In genomic region chr10:30433286-30433778, GRCh38 we compare ENCODE assay signal across 8 cellular contexts. TPM values are rescaled to one million over a fixed set of nuclear protein-coding genes. Genes with fewer than 3 reads are reported as not detected.
DNase-seq lines count a peak whose midpoint lies in the region; ATAC-seq, FAIRE-seq and TF ChIP-seq lines count a peak whose summit lies in the region.

No MANE protein-coding gene starts in this region.

- no peak for TF ChIP-seq POLR2A in stomach (IDR thresholded peaks at IDR 0.05)
- TF ChIP-seq POLR2A in H54 (IDR thresholded peaks at IDR 0.05; ENCODE audit: low read depth, low read length): no peak

- peak overlapping the region; percentile 91 for H3K18ac ChIP-seq in mesendoderm (ENCODE audit: low read length)

- FAIRE-seq in H54 (lab: Jason Lieb, UNC): no peak

- H3K36me3 ChIP-seq in CD8-positive, alpha-beta memory T cell (ENCODE audit: insufficient read depth, low read length): no peaks in the 10 kb centered on the region
- H3K36me3 ChIP-seq in mesendoderm (ENCODE audit: control insufficient read depth, insufficient read depth, low read length): no peaks in the 10 kb centered on the region
- peaks cover 0 to 7% (median 0%) of the 10 kb centered on the region in 4 donors for H3K36me3 ChIP-seq in stomach

- H2BK15ac ChIP-seq in mesendoderm (replicated peaks; ENCODE audit: low read depth): peak overlapping the region; percentile 4

- H3K27ac Mint-ChIP-seq in CD8-positive, alpha-beta memory T cell: peak overlapping the region; percentile 80 to 99 (median 92)
- peak overlapping the region; percentile 94 for H3K27ac Mint-ChIP-seq in activated B cell treated with CpG ODN at 0.5 μM for 24 hours
- H3K27ac Mint-ChIP-seq in effector memory CD8-positive, alpha-beta T cell: peak overlapping the region; percentile 90 to 95

- H3K79me1 ChIP-seq in mesendoderm (ENCODE audit: low read length): peaks cover 4% of the 10 kb centered on the region

- CTCF ChIA-PET in CD8-positive, alpha-beta memory T cell (lab: Charles Lee): interaction anchor here (1.1 to 9.8 kb wide), 5 partner anchors 16 to 598 kb away, joined by 3 to 81 read pairs (median 4); partner anchors contain the start of gene ZNF438
- CTCF ChIA-PET in activated B cell treated with CpG ODN at 0.5 μM for 24 hours (lab: Charles Lee): interaction anchor here (1.3 to 3.3 kb wide), 5 partner anchors 13 to 158 kb away, joined by 3 to 22 read pairs (median 4); no protein-coding TSS in a partner anchor

- ATAC-seq in GM19455 (IDR thresholded peaks at IDR 0.05; ENCODE audit: unreplicated experiment) (peak; percentile 28), activated B cell treated with CpG ODN at 0.5 μM for 24 hours (ENCODE audit: low read depth) (peak; percentile 11)
- peak; percentile 4 for ATAC-seq in effector memory CD8-positive, alpha-beta T cell (replicated peaks)

- POLR2A ChIA-PET in CD8-positive, alpha-beta memory T cell (lab: Charles Lee): interaction anchor here (0.6 to 2.8 kb wide), 7 partner anchors 10 to 96 kb away, joined by 3 to 22 read pairs (median 4); no protein-coding TSS in a partner anchor
- POLR2A ChIA-PET in activated B cell treated with CpG ODN at 0.5 μM for 24 hours (lab: Charles Lee): interaction anchor here (0.6 to 8.9 kb wide), 27 partner anchors 10 to 650 kb away, joined by 3 to 427 read pairs (median 5); partner anchors contain the start of gene MTPAP

- peak in 4 of 5 donors; percentile 16 to 66 (median 36) for DNase-seq in CD8-positive, alpha-beta memory T cell
- DNase-seq in HuH-7 (ENCODE audit: low spot score) (peak; percentile 58), activated B cell treated with CpG ODN at 0.5 μM for 24 hours (no peak), mesendoderm (peak; percentile 91), stomach (peak; percentile 80), H54 (ENCODE audit: insufficient read length, low spot score) (no peak)
- peak; percentile 25 to 38 (median 28) for DNase-seq in effector memory CD8-positive, alpha-beta T cell

- TF ChIP-seq CTCF in activated B cell treated with CpG ODN at 0.5 μM for 24 hours (IDR thresholded peaks at IDR 0.05) (no peak), stomach (IDR thresholded peaks at IDR 0.05) (no peak)

- peak overlapping the region; percentile 63 for H2BK120ac ChIP-seq in mesendoderm (ENCODE audit: low read depth, low read length)

- peaks cover 0 to 23% (median 2%) of the 10 kb centered on the region in 3 donors for H3K36me3 Mint-ChIP-seq in CD8-positive, alpha-beta memory T cell
- peaks cover 46% of the 10 kb centered on the region for H3K36me3 Mint-ChIP-seq in activated B cell treated with CpG ODN at 0.5 μM for 24 hours (ENCODE audit: low read depth)
- H3K36me3 Mint-ChIP-seq in effector memory CD8-positive, alpha-beta T cell (ENCODE audit: insufficient read depth): peaks cover 59% of the 10 kb centered on the region

- H3K79me2 ChIP-seq in mesendoderm (ENCODE audit: control insufficient read depth, insufficient read depth, low read length): peaks cover 5% of the 10 kb centered on the region

- intact Hi-C loops in activated B cell treated with CpG ODN at 0.5 μM for 24 hours (cut with micrococcal nuclease): loop anchor here (1.0 to 5.0 kb wide), 3 partner anchors 13 to 1944 kb away; no protein-coding TSS in a partner anchor
- intact Hi-C loops in stomach (cut with DNase I; ENCODE audit: low total_unique reads): no loop called here

- peak overlapping the region; percentile 81 for H3K9ac ChIP-seq in mesendoderm (ENCODE audit: low read length)

- H4K5ac ChIP-seq in mesendoderm (ENCODE audit: low read length): no peak overlapping the region

- peaks cover 36% of the 10 kb centered on the region for H3K4me1 ChIP-seq in CD8-positive, alpha-beta memory T cell (ENCODE audit: insufficient read depth, low read length)
- H3K4me1 ChIP-seq in mesendoderm (ENCODE audit: control insufficient read depth, low read depth, low read length) (peaks cover 3% of the 10 kb centered on the region), stomach (peaks cover 38 to 58% (median 46%) of the 10 kb centered on the region in 4 donors)

- WGBS in mesendoderm (ENCODE audit: extremely low coverage, insufficient coverage, low lambda C conversion rate): no CpG with 5 or more reads among the region's 38 CpGs
- 0 to 1% (median 0%) methylated on average over 14 to 38 of the region's 38 CpGs for WGBS in stomach, 5 donors

- H3K4me3 Mint-ChIP-seq in CD8-positive, alpha-beta memory T cell: peak overlapping the region; percentile 87 to 98 (median 92)
- H3K4me3 Mint-ChIP-seq in activated B cell treated with CpG ODN at 0.5 μM for 24 hours: peak overlapping the region; percentile 95
- H3K4me3 Mint-ChIP-seq in effector memory CD8-positive, alpha-beta T cell: peak overlapping the region; percentile 90 to 95

- peak overlapping the region; percentile 61 for H3K4me3 ChIP-seq in CD8-positive, alpha-beta memory T cell (ENCODE audit: low read length)
- H3K4me3 ChIP-seq in mesendoderm (ENCODE audit: low read length) (peak overlapping the region; percentile 40), stomach (peak overlapping the region; percentile 81 to 94 (median 92))

- peaks cover 0 to 6% of the 10 kb centered on the region in 2 donors for H3K27me3 Mint-ChIP-seq in CD8-positive, alpha-beta memory T cell
- no peaks in the 10 kb centered on the region for H3K27me3 Mint-ChIP-seq in activated B cell treated with CpG ODN at 0.5 μM for 24 hours
- H3K27me3 Mint-ChIP-seq in effector memory CD8-positive, alpha-beta T cell: no peaks in the 10 kb centered on the region

- no peak for TF ChIP-seq EP300 in stomach (IDR thresholded peaks at IDR 0.05)

- H3K4me1 Mint-ChIP-seq in CD8-positive, alpha-beta memory T cell: peaks cover 46 to 53% (median 47%) of the 10 kb centered on the region in 3 donors
- H3K4me1 Mint-ChIP-seq in activated B cell treated with CpG ODN at 0.5 μM for 24 hours: peaks cover 71% of the 10 kb centered on the region
- H3K4me1 Mint-ChIP-seq in effector memory CD8-positive, alpha-beta T cell (ENCODE audit: low read depth in 2 of 2): peaks cover 35% of the 10 kb centered on the region in 2 donors

- H3K27ac ChIP-seq in CD8-positive, alpha-beta memory T cell (ENCODE audit: low read depth, low read length): peak overlapping the region; percentile 88
- H3K27ac ChIP-seq in mesendoderm (ENCODE audit: low read depth, low read length) (peak overlapping the region; percentile 94), stomach (peak overlapping the region; percentile 96 to 99 (median 99))

- H3K23ac ChIP-seq in mesendoderm (ENCODE audit: low read length): no peak overlapping the region

- H3K56ac ChIP-seq in mesendoderm (ENCODE audit: low read length): peak overlapping the region; percentile 89

- peak overlapping the region; percentile 28 for H4K8ac ChIP-seq in mesendoderm (ENCODE audit: low read depth, low read length)

- peak overlapping the region; percentile 53 for H3K4me2 ChIP-seq in mesendoderm (ENCODE audit: low read length)

- no peak overlapping the region for H2AK5ac ChIP-seq in mesendoderm (ENCODE audit: low read length)

- no peaks in the 10 kb centered on the region for H3K9me3 ChIP-seq in CD8-positive, alpha-beta memory T cell (ENCODE audit: low read length)
- no peaks in the 10 kb centered on the region for H3K9me3 ChIP-seq in stomach

- peak overlapping the region; percentile 92 for H3K4ac ChIP-seq in mesendoderm (ENCODE audit: low read depth, low read length)

- peak overlapping the region; percentile 13 for H2BK5ac ChIP-seq in mesendoderm (ENCODE audit: low read length)

- no peaks in the 10 kb centered on the region for H3K27me3 ChIP-seq in CD8-positive, alpha-beta memory T cell (ENCODE audit: insufficient read depth, low read length, poor library complexity, severe bottlenecking)
- H3K27me3 ChIP-seq in mesendoderm (ENCODE audit: insufficient read depth, low read length, poor library complexity) (no peaks in the 10 kb centered on the region), stomach (no peaks in the 10 kb centered on the region)

- H3K9me3 Mint-ChIP-seq in CD8-positive, alpha-beta memory T cell: no peaks in the 10 kb centered on the region
- no peaks in the 10 kb centered on the region for H3K9me3 Mint-ChIP-seq in activated B cell treated with CpG ODN at 0.5 μM for 24 hours
- H3K9me3 Mint-ChIP-seq in effector memory CD8-positive, alpha-beta T cell: no peaks in the 10 kb centered on the region

RNA-seq across cellular contexts. Expression of gene MAP3K8, which starts 0.7 kb away (rescaled TPM):
- 10 to 100 TPM; 40.3 to 42.6 TPM for total RNA-seq in CD8-positive, alpha-beta memory T cell
- polyA plus RNA-seq in CD8-positive, alpha-beta memory T cell: 16.4 TPM
- total RNA-seq in activated B cell treated with CpG ODN at 0.5 μM for 24 hours (141 and 160 TPM in 2 replicates), stomach (10 to 100 TPM in 4 of 5 donors, 1 to 10 TPM in 1; 2.2 to 38.7 (median 15.6) TPM)
- 6.5 TPM for polyA plus RNA-seq in mesendoderm (2013, experiment 1 of 2)
- 6.2 TPM for polyA plus RNA-seq in mesendoderm (2013, experiment 2 of 2)
- polyA plus RNA-seq in stomach: 10 to 100 TPM in 2 of 3 donors, 1 to 10 TPM in 1; 6.7 to 11.9 (median 11.9) TPM

Comparison
In these comparisons a context has a peak if more than half of its experiments do, and no peak if none do; other contexts are left out.
1. DNase-seq: peak in CD8-positive, alpha-beta memory T cell (4 of 5), HuH-7 (single experiment), effector memory CD8-positive, alpha-beta T cell (3 of 3), mesendoderm (single experiment) and stomach (single experiment); none in activated B cell treated with CpG ODN at 0.5 μM for 24 hours (single experiment) and H54 (single experiment).
2. H3K4me3 ChIP-seq: peak in every context shown above with its lines; median percentile 92 in stomach; 61 in CD8-positive, alpha-beta memory T cell; 40 in mesendoderm.
3. Peak in every context shown above with its lines, with median percentiles within 50 percentile points of each other: H3K27ac ChIP-seq, H3K27ac Mint-ChIP-seq, H3K4me3 Mint-ChIP-seq and ATAC-seq.